1 cellular context compared by ENCODE assay signal in the genomic region with DNA sequence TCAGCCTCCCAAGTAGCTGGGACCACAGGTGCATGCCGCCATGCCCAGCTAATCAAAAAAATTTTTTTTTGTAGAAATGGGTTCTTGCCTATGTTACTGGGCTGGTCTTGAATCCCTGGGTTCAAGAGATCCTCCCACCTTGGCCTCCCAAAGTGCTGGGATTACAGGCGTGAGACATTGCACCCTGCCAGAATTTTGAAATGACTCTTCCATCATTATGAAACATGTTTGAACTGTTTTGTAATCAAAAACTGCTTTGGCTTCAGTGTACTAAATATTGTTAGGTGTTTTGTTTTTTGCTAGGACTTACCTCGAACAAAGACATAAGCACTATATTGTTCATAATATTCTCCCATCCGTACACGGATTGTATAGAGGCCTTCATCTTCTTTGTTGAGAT.
TF ChIP-seq lines count a peak whose summit lies in the region.

No MANE protein-coding gene starts in this region.

TF ChIP-seq in HepG2, 621 proteins besides CTCF, POLR2A, EP300 and RAD21:
- TF ChIP-seq DR1 (CRISPR knock-in tag; IDR thresholded peaks at IDR 0.05) (no peak), CEBPB (IDR thresholded peaks at IDR 0.05; ENCODE audit: borderline replicate concordance, low read depth, low read length) (peak; percentile 15; the same call in 1 of the 2 replicates)
- TF ChIP-seq, protein P1, sequence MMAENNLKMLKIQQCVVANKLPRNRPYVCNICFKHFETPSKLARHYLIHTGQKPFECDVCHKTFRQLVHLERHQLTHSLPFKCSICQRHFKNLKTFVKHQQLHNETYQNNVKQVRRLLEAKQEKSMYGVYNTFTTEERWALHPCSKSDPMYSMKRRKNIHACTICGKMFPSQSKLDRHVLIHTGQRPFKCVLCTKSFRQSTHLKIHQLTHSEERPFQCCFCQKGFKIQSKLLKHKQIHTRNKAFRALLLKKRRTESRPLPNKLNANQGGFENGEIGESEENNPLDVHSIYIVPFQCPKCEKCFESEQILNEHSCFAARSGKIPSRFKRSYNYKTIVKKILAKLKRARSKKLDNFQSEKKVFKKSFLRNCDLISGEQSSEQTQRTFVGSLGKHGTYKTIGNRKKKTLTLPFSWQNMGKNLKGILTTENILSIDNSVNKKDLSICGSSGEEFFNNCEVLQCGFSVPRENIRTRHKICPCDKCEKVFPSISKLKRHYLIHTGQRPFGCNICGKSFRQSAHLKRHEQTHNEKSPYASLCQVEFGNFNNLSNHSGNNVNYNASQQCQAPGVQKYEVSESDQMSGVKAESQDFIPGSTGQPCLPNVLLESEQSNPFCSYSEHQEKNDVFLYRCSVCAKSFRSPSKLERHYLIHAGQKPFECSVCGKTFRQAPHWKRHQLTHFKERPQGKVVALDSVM (CRISPR knock-in tag; IDR thresholded peaks at IDR 0.05): peak; percentile 66; the same call in 1 of the 2 replicates
